2 cellular contexts compared by ENCODE assay signal in the genomic region with DNA sequence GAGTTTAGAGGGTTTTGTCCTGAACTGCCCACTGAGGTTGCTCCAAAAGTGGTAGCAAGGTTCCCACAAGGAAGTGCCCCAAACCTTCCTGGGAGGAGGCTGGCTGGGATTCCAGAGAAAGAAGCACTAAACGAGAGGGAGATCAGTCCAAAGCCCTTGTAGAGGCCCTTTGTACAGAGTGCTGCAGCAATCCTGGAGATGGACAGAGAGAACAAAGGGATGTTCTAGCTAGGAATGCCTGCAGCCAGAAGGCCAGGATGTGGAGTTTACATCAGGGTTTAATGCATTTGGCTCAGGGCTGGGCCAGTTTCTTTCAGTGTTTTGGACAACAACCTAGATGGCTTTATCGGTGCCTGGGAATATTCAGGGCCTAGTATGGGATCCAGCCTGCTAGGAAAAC.
TF ChIP-seq lines count a peak whose summit lies in the region.

No MANE protein-coding gene starts in this region.

TF ChIP-seq in IMR-90, 13 proteins besides CTCF, POLR2A, EP300 and RAD21:
- no peak for TF ChIP-seq FOS (IDR thresholded peaks at IDR 0.05; ENCODE audit: low read depth, low read length)
- TF ChIP-seq MAFK (IDR thresholded peaks at IDR 0.05; ENCODE audit: low read depth, low read length) = no peak
- no peak for TF ChIP-seq RCOR1 (IDR thresholded peaks at IDR 0.05; ENCODE audit: insufficient replicate concordance, low read length)
- no peak for TF ChIP-seq MAZ (IDR thresholded peaks at IDR 0.05; ENCODE audit: borderline replicate concordance, low read depth, low read length)
- TF ChIP-seq NFE2L2 (IDR thresholded peaks at IDR 0.05; ENCODE audit: low read depth, low read length) = no peak
- TF ChIP-seq SMC3 (IDR thresholded peaks at IDR 0.05; ENCODE audit: low read depth, low read length) = no peak
- no peak for TF ChIP-seq MXI1 (IDR thresholded peaks at IDR 0.05; ENCODE audit: borderline replicate concordance, low read depth, low read length)

TF ChIP-seq in H1, 55 proteins besides CTCF, POLR2A, EP300 and RAD21:
- no peak for TF ChIP-seq RBBP5 (IDR thresholded peaks at IDR 0.05; ENCODE audit: borderline replicate concordance, low read depth, low read length)
- no peak for TF ChIP-seq E2F6 (IDR thresholded peaks at IDR 0.05)
